Comparison of ENCODE assay signal across 1 cellular context in the genomic region with DNA sequence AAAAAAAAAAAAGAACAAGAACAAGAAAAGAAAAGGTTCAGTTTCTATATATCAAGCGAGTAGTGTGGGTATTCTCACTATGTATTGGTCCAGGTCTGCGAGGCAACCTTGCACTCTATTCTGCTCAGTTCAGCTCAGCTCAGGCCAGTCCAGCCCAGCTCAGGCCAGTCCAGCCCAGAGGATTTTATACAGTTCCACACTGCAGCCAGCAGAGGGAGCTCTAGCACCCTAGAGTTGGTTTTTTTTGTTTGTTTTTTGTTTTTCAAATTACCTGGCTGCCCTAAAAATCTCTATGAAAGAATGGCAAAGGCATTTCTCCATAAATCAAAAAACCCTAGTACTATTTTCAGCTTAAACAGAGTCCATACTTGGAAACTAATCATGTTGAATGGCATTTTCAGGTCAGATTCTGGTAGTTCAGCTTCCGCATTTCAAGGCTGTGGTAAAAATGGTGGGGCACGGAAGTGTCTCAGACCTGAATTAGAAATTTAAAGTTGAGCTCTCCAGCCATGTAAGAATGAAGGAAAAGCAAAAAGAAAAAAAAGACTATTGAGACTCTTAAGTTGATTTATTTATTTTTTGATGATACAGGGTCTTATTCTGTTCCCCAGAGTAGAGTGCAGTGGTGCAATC.
A peak's percentile ranks its signal among the peaks of the same experiment; 100 is the strongest.
TF ChIP-seq lines count a peak whose summit lies in the region.

No MANE protein-coding gene starts in this region.

TF ChIP-seq in GM12878, 131 proteins besides CTCF, POLR2A, EP300 and RAD21 (continued from another document):
- TF ChIP-seq, protein P1, sequence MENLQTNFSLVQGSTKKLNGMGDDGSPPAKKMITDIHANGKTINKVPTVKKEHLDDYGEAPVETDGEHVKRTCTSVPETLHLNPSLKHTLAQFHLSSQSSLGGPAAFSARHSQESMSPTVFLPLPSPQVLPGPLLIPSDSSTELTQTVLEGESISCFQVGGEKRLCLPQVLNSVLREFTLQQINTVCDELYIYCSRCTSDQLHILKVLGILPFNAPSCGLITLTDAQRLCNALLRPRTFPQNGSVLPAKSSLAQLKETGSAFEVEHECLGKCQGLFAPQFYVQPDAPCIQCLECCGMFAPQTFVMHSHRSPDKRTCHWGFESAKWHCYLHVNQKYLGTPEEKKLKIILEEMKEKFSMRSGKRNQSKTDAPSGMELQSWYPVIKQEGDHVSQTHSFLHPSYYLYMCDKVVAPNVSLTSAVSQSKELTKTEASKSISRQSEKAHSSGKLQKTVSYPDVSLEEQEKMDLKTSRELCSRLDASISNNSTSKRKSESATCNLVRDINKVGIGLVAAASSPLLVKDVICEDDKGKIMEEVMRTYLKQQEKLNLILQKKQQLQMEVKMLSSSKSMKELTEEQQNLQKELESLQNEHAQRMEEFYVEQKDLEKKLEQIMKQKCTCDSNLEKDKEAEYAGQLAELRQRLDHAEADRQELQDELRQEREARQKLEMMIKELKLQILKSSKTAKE (IDR thresholded peaks at IDR 0.05; ENCODE audit: low read depth, poor library complexity, severe bottlenecking) = peak; percentile 43
- no peak for TF ChIP-seq REST (IDR thresholded peaks at IDR 0.05; ENCODE audit: low read depth, low read length)
- peak; percentile 92 for TF ChIP-seq SMC3 (IDR thresholded peaks at IDR 0.05; ENCODE audit: borderline replicate concordance, low read length)
- TF ChIP-seq POU2F2 (IDR thresholded peaks at IDR 0.05; ENCODE audit: borderline replicate concordance, low read depth, low read length) = no peak
- no peak for TF ChIP-seq ZBTB11 (CRISPR knock-in tag; IDR thresholded peaks at IDR 0.05)
- no peak for TF ChIP-seq NR2F1 (conservative IDR thresholded peaks at IDR 0.05)
- no peak for TF ChIP-seq NR2C1 (IDR thresholded peaks at IDR 0.05)
- TF ChIP-seq, protein P2, sequence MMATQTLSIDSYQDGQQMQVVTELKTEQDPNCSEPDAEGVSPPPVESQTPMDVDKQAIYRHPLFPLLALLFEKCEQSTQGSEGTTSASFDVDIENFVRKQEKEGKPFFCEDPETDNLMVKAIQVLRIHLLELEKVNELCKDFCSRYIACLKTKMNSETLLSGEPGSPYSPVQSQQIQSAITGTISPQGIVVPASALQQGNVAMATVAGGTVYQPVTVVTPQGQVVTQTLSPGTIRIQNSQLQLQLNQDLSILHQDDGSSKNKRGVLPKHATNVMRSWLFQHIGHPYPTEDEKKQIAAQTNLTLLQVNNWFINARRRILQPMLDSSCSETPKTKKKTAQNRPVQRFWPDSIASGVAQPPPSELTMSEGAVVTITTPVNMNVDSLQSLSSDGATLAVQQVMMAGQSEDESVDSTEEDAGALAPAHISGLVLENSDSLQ (IDR thresholded peaks at IDR 0.05) = no peak
- TF ChIP-seq GABPA (IDR thresholded peaks at IDR 0.05; ENCODE audit: low read depth) = no peak
- no peak for TF ChIP-seq SUPT20H (IDR thresholded peaks at IDR 0.05; ENCODE audit: borderline replicate concordance, control insufficient read depth, low read depth, low read length)
- TF ChIP-seq ZNF384 (IDR thresholded peaks at IDR 0.05; ENCODE audit: borderline replicate concordance, low read depth, low read length) = peak; percentile 56
- no peak for TF ChIP-seq STAT1 (conservative IDR thresholded peaks at IDR 0.05)
